22 cellular contexts compared by ENCODE assay signal in genomic region chr12:14906114-14906513, GRCh38. TPM values are rescaled to one million over a fixed set of nuclear protein-coding genes. Genes with fewer than 3 reads are reported as not detected.
"Had no signal": no experiment of that assay in that cellular context is flagged by ENCODE, and none has a peak within 500 bp of the region (broad histone marks: within the 10 kb centered on the region; RNA-seq: fewer than 3 reads in every experiment).

No MANE protein-coding gene starts in this region.

- H3K9me3 Mint-ChIP-seq: activated B cell treated with CpG ODN at 0.5 μM for 24 hours; activated naive CD4-positive, alpha-beta T cell treated with anti-CD3 and anti-CD28 coated beads, Interleukin-2, amount 10 ng/mL, durations not matched to agents 7 days and 5 days; activated naive CD8-positive, alpha-beta T cell treated with anti-CD3 and anti-CD28 coated beads, Interleukin-2, amount 50 U/mL, for 24 hours; effector memory CD8-positive, alpha-beta T cell had no signal

- H3K27ac Mint-ChIP-seq: activated B cell treated with CpG ODN at 0.5 μM for 24 hours; activated CD4-positive, alpha-beta T cell treated with anti-CD3 and anti-CD28 coated beads, Interleukin-2, amount 10 ng/mL, durations not matched to agents 7 days and 5 days; activated CD8-positive, alpha-beta T cell treated with anti-CD3 and anti-CD28 coated beads, Interleukin-2, amount 10 ng/mL, durations not matched to agents 7 days and 5 days; activated naive CD4-positive, alpha-beta T cell treated with anti-CD3 and anti-CD28 coated beads, Interleukin-2, amount 10 ng/mL, durations not matched to agents 7 days and 5 days; activated naive CD8-positive, alpha-beta T cell treated with anti-CD3 and anti-CD28 coated beads, Interleukin-2, amount 50 U/mL, for 24 hours; activated T-cell treated with anti-CD3 and anti-CD28 coated beads, Interleukin-2, amount 50 U/mL, for 24 hours had no signal

- H3K4me3 ChIP-seq: lung had no signal

- H3K27me3 Mint-ChIP-seq: activated B cell treated with CpG ODN at 0.5 μM for 24 hours; activated CD4-positive, alpha-beta T cell treated with anti-CD3 and anti-CD28 coated beads, Interleukin-2, amount 10 ng/mL, durations not matched to agents 7 days and 5 days; activated naive CD4-positive, alpha-beta T cell treated with anti-CD3 and anti-CD28 coated beads, Interleukin-2, amount 10 ng/mL, durations not matched to agents 7 days and 5 days; activated naive CD8-positive, alpha-beta T cell treated with anti-CD3 and anti-CD28 coated beads, Interleukin-2, amount 50 U/mL, for 24 hours; activated T-cell treated with anti-CD3 and anti-CD28 coated beads, Interleukin-2, amount 50 U/mL, for 24 hours; effector memory CD8-positive, alpha-beta T cell; type B pancreatic cell had no signal

- H3K27me3 ChIP-seq: foreskin keratinocyte had no signal

- DNase-seq: activated B cell treated with CpG ODN at 0.5 μM for 24 hours; activated CD4-positive, alpha-beta T cell treated with anti-CD3 and anti-CD28 coated beads, Interleukin-2, amount 10 ng/mL, durations not matched to agents 7 days and 5 days; activated CD8-positive, alpha-beta T cell treated with anti-CD3 and anti-CD28 coated beads, Interleukin-2, amount 10 ng/mL, durations not matched to agents 7 days and 5 days; activated naive CD4-positive, alpha-beta T cell treated with anti-CD3 and anti-CD28 coated beads, Interleukin-2, amount 10 ng/mL, durations not matched to agents 7 days and 5 days; activated naive CD8-positive, alpha-beta T cell treated with anti-CD3 and anti-CD28 coated beads, Interleukin-2, amount 50 U/mL, for 24 hours; activated T-cell treated with anti-CD3 and anti-CD28 coated beads, Interleukin-2, amount 50 U/mL, for 24 hours; aorta; dermis blood vessel endothelial cell; effector memory CD8-positive, alpha-beta T cell; foreskin keratinocyte; kidney; midbrain; stimulated activated CD4-positive, alpha-beta T cell treated with anti-CD3 and anti-CD28 coated beads, Interleukin-12 subunit alpha, Interleukin-12 subunit beta, amount 100 ng/mL, for 4 hours; stimulated activated CD4-positive, alpha-beta T cell treated with anti-CD3 and anti-CD28 coated beads, Interleukin-1b, Interleukin-23, amount 100 ng/mL, for 48 hours; stimulated activated CD8-positive, alpha-beta memory T cell treated with anti-CD3 and anti-CD28 coated beads, Interleukin-4, amount 100 ng/mL, for 48 hours; stimulated activated naive CD4-positive, alpha-beta T cell had no signal

- H3K4me3 Mint-ChIP-seq: activated B cell treated with CpG ODN at 0.5 μM for 24 hours; activated CD4-positive, alpha-beta T cell treated with anti-CD3 and anti-CD28 coated beads, Interleukin-2, amount 10 ng/mL, durations not matched to agents 7 days and 5 days; activated CD8-positive, alpha-beta T cell treated with anti-CD3 and anti-CD28 coated beads, Interleukin-2, amount 10 ng/mL, durations not matched to agents 7 days and 5 days; activated naive CD4-positive, alpha-beta T cell treated with anti-CD3 and anti-CD28 coated beads, Interleukin-2, amount 10 ng/mL, durations not matched to agents 7 days and 5 days; activated naive CD8-positive, alpha-beta T cell treated with anti-CD3 and anti-CD28 coated beads, Interleukin-2, amount 50 U/mL, for 24 hours; activated T-cell treated with anti-CD3 and anti-CD28 coated beads, Interleukin-2, amount 50 U/mL, for 24 hours; effector memory CD8-positive, alpha-beta T cell; nephron; type B pancreatic cell had no signal

- ATAC-seq: activated CD8-positive, alpha-beta T cell treated with anti-CD3 and anti-CD28 coated beads, Interleukin-2, amount 10 ng/mL, durations not matched to agents 7 days and 5 days; activated naive CD8-positive, alpha-beta T cell treated with anti-CD3 and anti-CD28 coated beads, Interleukin-2, amount 50 U/mL, for 24 hours; effector memory CD8-positive, alpha-beta T cell; foreskin keratinocyte had no signal

RNA-seq across cellular contexts. Expression of gene MGP, which starts 20.5 kb away (rescaled TPM):
- total RNA-seq: activated B cell treated with CpG ODN at 0.5 μM for 24 hours; foreskin keratinocyte; T-helper 2 cell treated with Interferon-gamma antibody and Interleukin-4, amounts not matched to agents 100 ng/mL and 5 ng/mL, for 36 hours had no signal
- polyA plus RNA-seq: foreskin keratinocyte had no signal

RNA-seq across cellular contexts. Expression of gene ERP27, which starts 32.2 kb away (rescaled TPM):
- total RNA-seq: bronchial epithelial cell, cerebellum, dermis blood vessel endothelial cell had no signal
